11 cellular contexts compared by ENCODE assay signal in genomic region chr14:103558071-103558882, GRCh38. TPM values are rescaled to one million over a fixed set of nuclear protein-coding genes. Genes with fewer than 3 reads are reported as not detected.
DNase-seq lines count a peak whose midpoint lies in the region; ATAC-seq and TF ChIP-seq lines count a peak whose summit lies in the region.
"Had no signal": no experiment of that assay in that cellular context is flagged by ENCODE, and none has a peak within 500 bp of the region (broad histone marks: within the 10 kb centered on the region; RNA-seq: fewer than 3 reads in every experiment).

No MANE protein-coding gene starts in this region.

- no peak overlapping the region for H2BK12ac ChIP-seq in neuronal stem cell (ENCODE audit: low read length)

- no peak overlapping the region for H2BK5ac ChIP-seq in neuronal stem cell (ENCODE audit: low read length)

- peaks cover 12 to 59% of the 10 kb centered on the region in 2 donors for H3K36me3 Mint-ChIP-seq in CD4-positive, alpha-beta memory T cell

- H3K79me1 ChIP-seq in neuronal stem cell (ENCODE audit: low read depth, low read length) = peaks cover 16% of the 10 kb centered on the region

- H3K14ac ChIP-seq in neuronal stem cell (ENCODE audit: low read length) = no peak overlapping the region

- peak overlapping the region in 5 of 7 donors; percentile 8 to 82 (median 52) for H3K27ac Mint-ChIP-seq in CD4-positive, alpha-beta memory T cell

- POLR2A ChIA-PET in CD4-positive, alpha-beta memory T cell (lab: Charles Lee; ENCODE audit: partially characterized antibody) = interaction anchor here (1.3 kb wide), 1 partner anchor 29 kb away, joined by 5 read pairs; the partner anchor contains the start of gene TRMT61A

- no peak for TF ChIP-seq CTCF in omental fat pad (IDR thresholded peaks at IDR 0.05)

- CTCF ChIA-PET in CD4-positive, alpha-beta memory T cell (lab: Charles Lee; ENCODE audit: partially characterized antibody) = interaction anchor here (0.9 to 2.0 kb wide), 4 partner anchors 8 to 39 kb away, joined by 3 to 6 read pairs (median 4); no protein-coding TSS in a partner anchor

- H3K23ac ChIP-seq in neuronal stem cell (ENCODE audit: low read depth, low read length, poor library complexity) = no peak overlapping the region

- H3K27ac ChIP-seq in CD4-positive, alpha-beta memory T cell (ENCODE audit: low read depth, low read length) = no peak overlapping the region
- no peak overlapping the region for H3K27ac ChIP-seq in neuronal stem cell (replicated peaks; ENCODE audit: low read length)
- H3K27ac ChIP-seq: neutrophil, SJSA1 had no signal

- no peak overlapping the region for H3K4me3 ChIP-seq in CD4-positive, alpha-beta memory T cell (ENCODE audit: low read length in 2 of 2)
- H3K4me3 ChIP-seq in neuronal stem cell (ENCODE audit: low read length in 2 of 2) = no peak overlapping the region
- H3K4me3 ChIP-seq: SJSA1 had no signal

- H2AK5ac ChIP-seq in neuronal stem cell (ENCODE audit: low read depth, low read length) = no peak overlapping the region

- intact Hi-C loops in CD4-positive, alpha-beta memory T cell (cut with micrococcal nuclease) = no loop called here

- H3K4me3 Mint-ChIP-seq in CD4-positive, alpha-beta memory T cell = peak overlapping the region in 4 of 8 donors; percentile 5 to 30 (median 14)

- H3K4me1 Mint-ChIP-seq in CD4-positive, alpha-beta memory T cell = peaks cover 32 to 66% (median 53%) of the 10 kb centered on the region in 4 donors

- no peak for DNase-seq in CD4-positive, alpha-beta memory T cell
- peak; percentile 69 to 88 for DNase-seq in NCI-H187 (lab: John Stamatoyannopoulos, UW)
- peak; percentile 43 for DNase-seq in dedifferentiated amniotic fluid mesenchymal stem cell (ENCODE audit: extremely low spot score)
- peak; percentile 58 for DNase-seq in omental fat pad (ENCODE audit: low spot score)
- no peak for DNase-seq in DMS53 (lab: John Stamatoyannopoulos, UW)
- DNase-seq in GOT3 (lab: John Stamatoyannopoulos, UW) = no peak
- no peak for DNase-seq in NCI-H2171 treated with DMSO at 0.1 percent for 48 hours (lab: John Stamatoyannopoulos, UW)
- DNase-seq in neuronal stem cell (ENCODE audit: low spot score) = no peak
- DNase-seq: activated T-cell treated with anti-CD3 and anti-CD28 coated beads for 4 hours had no signal

- H3K9me3 Mint-ChIP-seq in CD4-positive, alpha-beta memory T cell = no peaks in the 10 kb centered on the region

- no peak overlapping the region for H3K9ac ChIP-seq in neuronal stem cell (ENCODE audit: low read depth, low read length, poor library complexity)

- H3K18ac ChIP-seq in neuronal stem cell (ENCODE audit: low read length) = no peak overlapping the region

- no peak overlapping the region for H2BK120ac ChIP-seq in neuronal stem cell (ENCODE audit: low read depth, low read length)

- no peak overlapping the region for H2AFZ ChIP-seq in neuronal stem cell (ENCODE audit: low read length)

- no CpG with 5 or more reads among the region's 16 CpGs for WGBS in neuronal stem cell (ENCODE audit: extremely low coverage in 2 of 2, insufficient read length in 2 of 2, insufficient replicate concordance in 1 of 2), 2 donors

- H3K9me3 ChIP-seq in CD4-positive, alpha-beta memory T cell (ENCODE audit: control insufficient read depth in 1 of 2, low read length in 2 of 2) = no peaks in the 10 kb centered on the region
- H3K9me3 ChIP-seq in neuronal stem cell (replicated peaks in 1 of 2; ENCODE audit: control insufficient read depth in 2 of 2, insufficient read depth in 1 of 2, low read depth in 1 of 2, low read length in 2 of 2) = no peaks in the 10 kb centered on the region
- H3K9me3 ChIP-seq: neutrophil, SJSA1 had no signal

- ATAC-seq in omental fat pad (ENCODE audit: low FRiP score) = peak; percentile 63

- no peak overlapping the region for H3K4ac ChIP-seq in neuronal stem cell (ENCODE audit: low read length)

- H3K4me1 ChIP-seq in CD4-positive, alpha-beta memory T cell (ENCODE audit: insufficient read depth, low read length) = peaks cover 51% of the 10 kb centered on the region
- peaks cover 5 to 14% of the 10 kb centered on the region in 2 donors for H3K4me1 ChIP-seq in neuronal stem cell (ENCODE audit: control insufficient read depth in 2 of 2, insufficient read depth in 1 of 2, low read depth in 1 of 2, low read length in 2 of 2)

- H2BK15ac ChIP-seq in neuronal stem cell (ENCODE audit: low read length) = no peak overlapping the region

- H4K91ac ChIP-seq in neuronal stem cell (ENCODE audit: low read depth, low read length, poor library complexity) = no peak overlapping the region

- no peaks in the 10 kb centered on the region for H3K27me3 ChIP-seq in CD4-positive, alpha-beta memory T cell (ENCODE audit: insufficient read depth, low read length)
- no peaks in the 10 kb centered on the region for H3K27me3 ChIP-seq in neuronal stem cell (ENCODE audit: control insufficient read depth in 3 of 3, insufficient read depth in 3 of 3, low read depth in 1 of 3, low read length in 3 of 3)
- H3K27me3 ChIP-seq: neutrophil, SJSA1 had no signal

- H4K8ac ChIP-seq in neuronal stem cell (ENCODE audit: low read depth, low read length) = no peak overlapping the region

- H3K27me3 Mint-ChIP-seq in CD4-positive, alpha-beta memory T cell = no peaks in the 10 kb centered on the region

- no peaks in the 10 kb centered on the region for H3K36me3 ChIP-seq in CD4-positive, alpha-beta memory T cell (ENCODE audit: insufficient read depth, low read length)
- H3K36me3 ChIP-seq in neuronal stem cell (replicated peaks in 1 of 2; ENCODE audit: control insufficient read depth in 2 of 2, insufficient read depth in 2 of 2, low read length in 2 of 2) = peaks cover 8 to 51% of the 10 kb centered on the region in 2 donors

- no peak overlapping the region for H3K4me2 ChIP-seq in neuronal stem cell (ENCODE audit: insufficient read depth, low read length, poor library complexity, severe bottlenecking)

RNA-seq across cellular contexts. Expression of gene BAG5, which starts 4.2 kb away (rescaled TPM):
- total RNA-seq in CD4-positive, alpha-beta memory T cell = 10 to 100 TPM; 37.0 to 37.1 TPM
- 10 to 100 TPM; 33.1 to 39.5 TPM for polyA plus RNA-seq in CD4-positive, alpha-beta memory T cell
- total RNA-seq in omental fat pad = 10 to 100 TPM; 29.2 to 51.2 (median 42.9) TPM
- 11.7 TPM for polyA plus RNA-seq in neuronal stem cell (2013, experiment 1 of 2)
- polyA plus RNA-seq in neuronal stem cell (2013, experiment 2 of 2) = 11.8 TPM

RNA-seq across cellular contexts. Expression of gene COA8, which starts 4.5 kb away (rescaled TPM):
- total RNA-seq in CD4-positive, alpha-beta memory T cell = 10 to 100 TPM; 26.1 to 29.2 TPM
- polyA plus RNA-seq in CD4-positive, alpha-beta memory T cell = 10 to 100 TPM; 52.9 to 63.9 TPM
- total RNA-seq in omental fat pad = 10 to 100 TPM; 15.3 to 61.5 (median 27.5) TPM
- polyA plus RNA-seq in neuronal stem cell (2013, experiment 1 of 2) = 45.8 TPM
- polyA plus RNA-seq in neuronal stem cell (2013, experiment 2 of 2) = 47.5 TPM

RNA-seq across cellular contexts. Expression of gene TRMT61A, which starts 29.3 kb away (rescaled TPM):
- 10 to 100 TPM; 14.0 TPM for total RNA-seq in CD4-positive, alpha-beta memory T cell
- polyA plus RNA-seq in CD4-positive, alpha-beta memory T cell = 1 to 10 TPM; 4.6 to 9.3 TPM
- total RNA-seq in omental fat pad = 10 to 100 TPM; 12.4 to 36.0 (median 15.1) TPM
- 2.1 TPM for polyA plus RNA-seq in neuronal stem cell (2013, experiment 1 of 2)
- 2.2 TPM for polyA plus RNA-seq in neuronal stem cell (2013, experiment 2 of 2)

RNA-seq across cellular contexts. Expression of gene CKB, which starts 35.6 kb away (rescaled TPM):
- 1 to 10 TPM; 2.8 to 3.0 TPM for total RNA-seq in CD4-positive, alpha-beta memory T cell
- 1 to 10 TPM; 2.0 to 2.1 TPM for polyA plus RNA-seq in CD4-positive, alpha-beta memory T cell
- total RNA-seq in omental fat pad = 100 to 1,000 TPM; 173 to 275 (median 217) TPM
- polyA plus RNA-seq in neuronal stem cell (2013, experiment 1 of 2) = 418 TPM
- 412 TPM for polyA plus RNA-seq in neuronal stem cell (2013, experiment 2 of 2)

Comparison
In these comparisons a context has a peak if more than half of its experiments do, and no peak if none do; other contexts are left out.
1. DNase-seq: peak in NCI-H187 (2 of 2), dedifferentiated amniotic fluid mesenchymal stem cell (single experiment) and omental fat pad (single experiment); none in CD4-positive, alpha-beta memory T cell (0 of 5), DMS53 (single experiment), GOT3 (single experiment), NCI-H2171 treated with DMSO at 0.1 percent for 48 hours (single experiment) and neuronal stem cell (single experiment).